11 cellular contexts compared by ENCODE assay signal in the genomic region with DNA sequence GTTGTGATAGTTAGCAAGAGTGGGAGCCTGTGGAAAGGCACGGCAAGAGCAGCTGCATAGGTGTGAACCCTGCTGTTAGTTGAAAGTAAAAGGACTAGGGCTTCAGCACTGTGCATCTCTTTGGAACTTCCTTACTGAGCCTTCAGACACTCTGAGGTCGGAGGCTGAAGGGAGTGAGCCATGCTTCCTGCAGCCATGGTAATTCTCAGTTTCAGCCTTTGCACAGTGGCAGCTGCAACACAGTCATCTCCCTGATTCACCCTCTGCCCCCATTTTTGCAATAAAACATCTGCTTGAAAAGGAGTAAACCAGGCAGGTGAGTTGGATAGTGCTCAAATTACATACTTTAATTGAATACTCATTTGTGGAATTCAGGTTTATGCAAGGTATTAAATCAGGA. TPM values are rescaled to one million over a fixed set of nuclear protein-coding genes. Genes with fewer than 3 reads are reported as not detected.
DNase-seq lines count a peak whose midpoint lies in the region; ATAC-seq, FAIRE-seq and TF ChIP-seq lines count a peak whose summit lies in the region.
"Had no signal": no experiment of that assay in that cellular context is flagged by ENCODE, and none has a peak within 500 bp of the region (broad histone marks: within the 10 kb centered on the region; RNA-seq: fewer than 3 reads in every experiment).

No MANE protein-coding gene starts in this region.

- H4K20me1 ChIP-seq in endothelial cell of umbilical vein (replicated peaks; ENCODE audit: control insufficient read depth, extremely low read depth, insufficient read depth, low read length): no peaks in the 10 kb centered on the region

- no peak overlapping the region for H3K9ac ChIP-seq in endothelial cell of umbilical vein (replicated peaks; ENCODE audit: extremely low read depth, insufficient read depth, low read length)

- peak; percentile 35 for FAIRE-seq in endothelial cell of umbilical vein (lab: Jason Lieb, UNC)

- dilution Hi-C loops in endothelial cell of umbilical vein (cut with MboI; ENCODE audit: extremely low pct_ligation_motif_present, low sequenced_read_pairs): no loop called here

- CTCF ChIA-PET in endothelial cell of umbilical vein (lab: Charles Lee): no interaction called here

- intact Hi-C loops in endothelial cell of umbilical vein (cut with micrococcal nuclease): no loop called here

- peaks cover 8 to 21% of the 10 kb centered on the region in 2 experiments for H3K27me3 ChIP-seq in endothelial cell of umbilical vein (ENCODE audit: control insufficient read depth in 2 of 2, insufficient read depth in 2 of 2, low read length in 2 of 2)

- H3K36me3 ChIP-seq in endothelial cell of umbilical vein (ENCODE audit: control insufficient read depth in 2 of 2, extremely low read depth in 1 of 2, insufficient read depth in 2 of 2, low read length in 2 of 2): no peaks in the 10 kb centered on the region

- TF ChIP-seq CTCF in endothelial cell of umbilical vein (IDR thresholded peaks at IDR 0.05; ENCODE audit: extremely low read depth in 1 of 2, insufficient read depth in 1 of 2, low read depth in 1 of 2, low read length in 2 of 2): no peak

- no peak for TF ChIP-seq POLR2A in endothelial cell of umbilical vein (IDR thresholded peaks at IDR 0.05; ENCODE audit: low read depth, low read length)

- POLR2A ChIA-PET in endothelial cell of umbilical vein (lab: Charles Lee): no interaction called here

- no TSS peak for BruUV-seq in endothelial cell of umbilical vein (replicated peaks; lab: Mats Ljungman, UMichigan)

- H2AFZ ChIP-seq in endothelial cell of umbilical vein (ENCODE audit: low read depth, low read length): no peak overlapping the region

- no peaks in the 10 kb centered on the region for H3K9me3 ChIP-seq in endothelial cell of umbilical vein (replicated peaks; ENCODE audit: control insufficient read depth, insufficient read depth, low read length)

- H3K79me2 ChIP-seq in endothelial cell of umbilical vein (ENCODE audit: control insufficient read depth, insufficient read depth, low read length): no peaks in the 10 kb centered on the region

- no peak for DNase-seq in endothelial cell of umbilical vein (ENCODE audit: low read depth, low spot score)
- DNase-seq in OCI-M1 (lab: John Stamatoyannopoulos, UW): no peak
- DNase-seq in pons (ENCODE audit: low spot score): no peak
- DNase-seq in DMS153 (lab: John Stamatoyannopoulos, UW): no peak
- DNase-seq in NCI-H446 treated with DMSO at 0.1 percent for 48 hours (lab: John Stamatoyannopoulos, UW): no peak
- DNase-seq: cortex of kidney, H9, T-cell had no signal

- ATAC-seq in GM19023 (IDR thresholded peaks at IDR 0.05; ENCODE audit: unreplicated experiment): peak; percentile 87
- peak; percentile 95 for ATAC-seq in GM21619 (IDR thresholded peaks at IDR 0.05; ENCODE audit: unreplicated experiment)
- peak; percentile 83 for ATAC-seq in HG03520 (IDR thresholded peaks at IDR 0.05; ENCODE audit: unreplicated experiment)

- no peak overlapping the region for H3K4me2 ChIP-seq in endothelial cell of umbilical vein (ENCODE audit: insufficient read depth, low read length)

- no peaks in the 10 kb centered on the region for H3K9me1 ChIP-seq in endothelial cell of umbilical vein (replicated peaks; ENCODE audit: control insufficient read depth, extremely low read depth, insufficient read depth, low read length)

- H3K27ac ChIP-seq in endothelial cell of umbilical vein (ENCODE audit: insufficient read depth, low read depth, low read length): no peak overlapping the region

- H3K4me3 ChIP-seq in endothelial cell of umbilical vein (replicated peaks in 1 of 3; ENCODE audit: insufficient read depth in 1 of 3, low read depth in 1 of 3, low read length in 3 of 3): no peak overlapping the region

- peaks cover 19% of the 10 kb centered on the region for H3K4me1 ChIP-seq in endothelial cell of umbilical vein (ENCODE audit: control insufficient read depth, extremely low read depth, insufficient read depth, low read length)

TF ChIP-seq in endothelial cell of umbilical vein, 7 proteins besides CTCF, POLR2A, EP300 and RAD21:
- TF ChIP-seq JUN (IDR thresholded peaks at IDR 0.05; ENCODE audit: borderline replicate concordance, insufficient read depth, insufficient read length, low read depth) (no peak), MYC (IDR thresholded peaks at IDR 0.05; ENCODE audit: low read depth, low read length) (no peak), FOS (IDR thresholded peaks at IDR 0.05; ENCODE audit: borderline replicate concordance, insufficient read depth, low read length) (peak; percentile 38)

RNA-seq across cellular contexts. Expression of a gene that starts 6.5 kb away (rescaled TPM):
- 31.4 and 34.5 TPM in 2 replicates for total RNA-seq in endothelial cell of umbilical vein
- polyA plus RNA-seq in endothelial cell of umbilical vein: 24.0 and 32.3 TPM in 2 replicates
- polyA plus RNA-seq in endothelial cell of umbilical vein (2011; cell fraction: cytosol; rRNA removed): 24.0 and 26.5 TPM in 2 replicates
- 65.0 and 75.1 TPM in 2 replicates for polyA plus RNA-seq in endothelial cell of umbilical vein (2011; cell fraction: nucleus; rRNA removed)
- polyA plus RNA-seq in endothelial cell of umbilical vein (2012): 19.9 and 22.5 TPM in 2 replicates
- polyA minus RNA-seq in endothelial cell of umbilical vein: 54.7 and 58.6 TPM in 2 replicates
- polyA minus RNA-seq in endothelial cell of umbilical vein (2011; cell fraction: cytosol; rRNA and poly(A)+ RNA removed): 1.2 TPM
- polyA minus RNA-seq in endothelial cell of umbilical vein (2011; cell fraction: nucleus; rRNA and poly(A)+ RNA removed): 153 and 167 TPM in 2 replicates
